ENCODE assay signal across 17 cellular contexts in the genomic region with DNA sequence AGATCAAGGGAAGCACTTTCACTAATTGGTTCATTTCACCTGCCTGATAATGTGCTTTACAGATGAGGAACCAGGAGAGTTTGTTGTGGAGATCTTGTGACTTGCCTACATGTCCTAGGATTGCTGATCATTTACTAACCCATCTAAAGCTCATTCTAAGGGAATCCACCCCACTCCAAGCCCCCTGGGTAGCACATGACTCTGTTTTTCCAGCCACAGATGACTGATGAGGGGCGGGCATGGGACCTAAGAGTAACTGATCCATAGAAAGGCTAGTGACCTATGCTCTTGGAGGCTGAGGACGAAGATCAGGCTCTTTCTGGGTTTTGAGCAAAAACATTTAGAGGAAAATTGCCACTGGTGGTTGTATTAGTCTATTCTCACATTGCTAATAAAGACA.
DNase-seq lines count a peak whose midpoint lies in the region; ATAC-seq and TF ChIP-seq lines count a peak whose summit lies in the region.
"Had no signal": no experiment of that assay in that cellular context is flagged by ENCODE, and none has a peak within 500 bp of the region (broad histone marks: within the 10 kb centered on the region; RNA-seq: fewer than 3 reads in every experiment).

No MANE protein-coding gene starts in this region.

- CTCF ChIA-PET in HEK293T (lab: Yijun Ruan, JAX) = no interaction called here

- peaks cover 0 to 4% (median 0%) of the 10 kb centered on the region in 9 donors for H3K9me3 Mint-ChIP-seq in naive thymus-derived CD8-positive, alpha-beta T cell
- H3K9me3 Mint-ChIP-seq: activated CD4-positive, alpha-beta T cell treated with anti-CD3 and anti-CD28 coated beads, Interleukin-2, amount 10 ng/mL, durations not matched to agents 7 days and 5 days; effector memory CD8-positive, alpha-beta T cell had no signal

- ATAC-seq in GM18511 (IDR thresholded peaks at IDR 0.05; ENCODE audit: unreplicated experiment) (peak; percentile 13), GM21360 (IDR thresholded peaks at IDR 0.05; ENCODE audit: unreplicated experiment) (peak; percentile 17), HG02885 (IDR thresholded peaks at IDR 0.05; ENCODE audit: poor library complexity, unreplicated experiment) (peak; percentile 4), HG03520 (IDR thresholded peaks at IDR 0.05; ENCODE audit: unreplicated experiment) (peak; percentile 14), GM18498 (IDR thresholded peaks at IDR 0.05; ENCODE audit: unreplicated experiment) (no peak)
- no peak for ATAC-seq in naive thymus-derived CD8-positive, alpha-beta T cell
- ATAC-seq: effector memory CD8-positive, alpha-beta T cell had no signal

- no peaks in the 10 kb centered on the region for H3K36me3 Mint-ChIP-seq in naive thymus-derived CD8-positive, alpha-beta T cell

- H3K4me3 Mint-ChIP-seq in naive thymus-derived CD8-positive, alpha-beta T cell = no peak overlapping the region
- H3K4me3 Mint-ChIP-seq: activated CD4-positive, alpha-beta T cell treated with anti-CD3 and anti-CD28 coated beads, Interleukin-2, amount 10 ng/mL, durations not matched to agents 7 days and 5 days; effector memory CD8-positive, alpha-beta T cell had no signal

- no peaks in the 10 kb centered on the region for H3K4me1 Mint-ChIP-seq in naive thymus-derived CD8-positive, alpha-beta T cell
- H3K4me1 Mint-ChIP-seq: activated CD4-positive, alpha-beta T cell treated with anti-CD3 and anti-CD28 coated beads, Interleukin-2, amount 10 ng/mL, durations not matched to agents 7 days and 5 days had no signal

- no peak overlapping the region for H3K27ac Mint-ChIP-seq in naive thymus-derived CD8-positive, alpha-beta T cell
- H3K27ac Mint-ChIP-seq: activated CD4-positive, alpha-beta T cell treated with anti-CD3 and anti-CD28 coated beads, Interleukin-2, amount 10 ng/mL, durations not matched to agents 7 days and 5 days; effector memory CD8-positive, alpha-beta T cell had no signal

- DNase-seq in naive thymus-derived CD8-positive, alpha-beta T cell = no peak
- DNase-seq in NCI-H2107 (lab: John Stamatoyannopoulos, UW) = no peak
- no peak for DNase-seq in HEK293T (ENCODE audit: extremely low spot score)
- DNase-seq: activated CD4-positive, alpha-beta T cell treated with anti-CD3 and anti-CD28 coated beads, Interleukin-2, amount 10 ng/mL, durations not matched to agents 7 days and 5 days; DMS 273 treated with DMSO at 0.1 percent for 48 hours; effector memory CD8-positive, alpha-beta T cell; foreskin melanocyte; H7; kidney; MV-4-11; Peyer's patch; stimulated activated naive CD4-positive, alpha-beta T cell had no signal

- POLR2A ChIA-PET in naive thymus-derived CD8-positive, alpha-beta T cell (lab: Charles Lee) = no interaction called here
- POLR2A ChIA-PET in HEK293T (lab: Yijun Ruan, JAX) = no interaction called here

- H3K27me3 Mint-ChIP-seq in naive thymus-derived CD8-positive, alpha-beta T cell = peaks cover 2 to 11% (median 6%) of the 10 kb centered on the region in 5 donors
- H3K27me3 Mint-ChIP-seq: activated CD4-positive, alpha-beta T cell treated with anti-CD3 and anti-CD28 coated beads, Interleukin-2, amount 10 ng/mL, durations not matched to agents 7 days and 5 days had no signal

TF ChIP-seq in HEK293T, 16 proteins besides CTCF, POLR2A, EP300 and RAD21:
- TF ChIP-seq ZNF384 (IDR thresholded peaks at IDR 0.05) = no peak
- TF ChIP-seq FOXM1 (IDR thresholded peaks at IDR 0.05; ENCODE audit: borderline replicate concordance) = no peak
- TF ChIP-seq L3MBTL2 (conservative IDR thresholded peaks at IDR 0.05) = no peak

Comparison
In these comparisons a context has a peak if more than half of its experiments do, and no peak if none do; other contexts are left out.
1. ATAC-seq: peak in GM18511 (single experiment), GM21360 (single experiment), HG02885 (single experiment) and HG03520 (single experiment); none in naive thymus-derived CD8-positive, alpha-beta T cell (0 of 2) and GM18498 (single experiment).